Comparison of ENCODE assay signal across 14 cellular contexts in the genomic region with DNA sequence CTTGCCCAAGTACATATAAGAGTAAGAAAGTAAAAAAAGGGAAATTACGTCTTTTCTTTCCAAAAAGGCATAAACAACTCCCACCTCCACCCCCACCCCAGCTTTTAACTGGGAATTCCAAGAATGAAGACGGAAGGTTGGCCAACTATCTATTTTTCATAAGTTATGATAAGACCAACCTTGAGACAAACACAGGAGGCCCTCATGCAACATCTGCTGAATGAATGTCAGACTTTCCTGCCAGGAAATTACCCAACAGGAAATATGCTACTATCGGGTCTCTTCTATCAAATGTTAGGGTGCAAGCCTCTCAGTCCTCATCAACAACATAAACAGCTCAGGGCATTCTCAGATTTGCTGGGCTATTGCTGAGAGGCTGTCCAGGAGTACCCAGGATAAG. TPM values are rescaled to one million over a fixed set of nuclear protein-coding genes. Genes with fewer than 3 reads are reported as not detected.
DNase-seq lines count a peak whose midpoint lies in the region; ATAC-seq, FAIRE-seq and TF ChIP-seq lines count a peak whose summit lies in the region.
"Had no signal": no experiment of that assay in that cellular context is flagged by ENCODE, and none has a peak within 500 bp of the region (broad histone marks: within the 10 kb centered on the region; RNA-seq: fewer than 3 reads in every experiment).

No MANE protein-coding gene starts in this region.

- peak overlapping the region; percentile 79; the same call in 1 of the 3 replicates for H3K4me2 ChIP-seq in A549

- 89% methylated on average over 3 of the region's 3 CpGs for WGBS in A549 (ENCODE audit: missing lambda C conversion rate)
- 79% methylated on average over 3 of the region's 3 CpGs for WGBS in liver

- H3K27ac ChIP-seq in A549 (no peak overlapping the region), liver (ENCODE audit: low read depth in 1 of 2, low read length in 2 of 2) (peak overlapping the region in 1 of 2 donors; percentile 93)

- H3K27me3 ChIP-seq in liver (ENCODE audit: control insufficient read depth in 4 of 4, insufficient read depth in 4 of 4, low read length in 3 of 4) = no peaks in the 10 kb centered on the region
- H3K27me3 ChIP-seq: upper lobe of left lung had no signal

- TF ChIP-seq CTCF in A549 (IDR thresholded peaks at IDR 0.05) = no peak
- TF ChIP-seq CTCF in liver (IDR thresholded peaks at IDR 0.05; ENCODE audit: low read depth, low read length, missing input control) = no peak

- peaks cover 17% of the 10 kb centered on the region for H3K4me1 ChIP-seq in A549
- peaks cover 3 to 22% (median 17%) of the 10 kb centered on the region in 4 donors for H3K4me1 ChIP-seq in liver (ENCODE audit: control insufficient read depth in 4 of 4, insufficient read depth in 4 of 4, low read length in 3 of 4)

- peak overlapping the region; percentile 34 for H3K27ac Mint-ChIP-seq in activated naive CD8-positive, alpha-beta T cell treated with anti-CD3 and anti-CD28 coated beads for 36 hours

- no peak overlapping the region for H3K9ac ChIP-seq in liver (ENCODE audit: low read depth in 1 of 2, low read length in 2 of 2)

- no peak for FAIRE-seq in A549 (lab: Jason Lieb, UNC)
- FAIRE-seq: H1, RCC 7860 had no signal

- ATAC-seq in A549 (no peak), GM19351 (IDR thresholded peaks at IDR 0.05; ENCODE audit: unreplicated experiment) (no peak)

- no peak overlapping the region for H3K4me3 ChIP-seq in A549
- no peak overlapping the region for H3K4me3 ChIP-seq in liver (ENCODE audit: low read depth in 1 of 3, low read length in 3 of 3)

- H3K27me3 Mint-ChIP-seq in activated naive CD8-positive, alpha-beta T cell treated with anti-CD3 and anti-CD28 coated beads for 36 hours = no peaks in the 10 kb centered on the region

- H3K36me3 Mint-ChIP-seq in activated naive CD8-positive, alpha-beta T cell treated with anti-CD3 and anti-CD28 coated beads for 36 hours = peaks cover 3% of the 10 kb centered on the region

- TF ChIP-seq EP300 in A549 (IDR thresholded peaks at IDR 0.05) = no peak

- H3K36me3 ChIP-seq in liver (ENCODE audit: control insufficient read depth in 4 of 4, insufficient read depth in 3 of 4, low read depth in 1 of 4, low read length in 3 of 4) = peaks cover 3 to 29% (median 22%) of the 10 kb centered on the region in 4 donors

- peaks cover 18% of the 10 kb centered on the region for H3K4me1 Mint-ChIP-seq in activated naive CD8-positive, alpha-beta T cell treated with anti-CD3 and anti-CD28 coated beads for 36 hours

- DNase-seq in A549 (ENCODE audit: low read depth in 1 of 2, low spot score in 1 of 2) (no peak), GF-D8 (lab: John Stamatoyannopoulos, UW) (peak; percentile 92), NCI-H748 treated with DMSO at 0.1 percent for 48 hours (lab: John Stamatoyannopoulos, UW) (no peak), HEK293T (ENCODE audit: extremely low spot score) (no peak), DMS53 (lab: John Stamatoyannopoulos, UW) (no peak)
- no peak for DNase-seq in activated naive CD8-positive, alpha-beta T cell treated with anti-CD3 and anti-CD28 coated beads for 36 hours
- DNase-seq: activated effector memory CD4-positive, alpha-beta T cell treated with anti-CD3 and anti-CD28 coated beads, Interleukin-2, amount 50 U/mL, for 16 hours; mammary epithelial cell; NCI-H2171 treated with DMSO at 0.1 percent for 48 hours; upper lobe of left lung had no signal

- no peak for TF ChIP-seq POLR2A in A549 (IDR thresholded peaks at IDR 0.05; ENCODE audit: low read length)

- peaks cover 2% of the 10 kb centered on the region for H3K9me3 Mint-ChIP-seq in activated naive CD8-positive, alpha-beta T cell treated with anti-CD3 and anti-CD28 coated beads for 36 hours

- peak overlapping the region; percentile 14 for H3K4me3 Mint-ChIP-seq in activated naive CD8-positive, alpha-beta T cell treated with anti-CD3 and anti-CD28 coated beads for 36 hours

- H3K9me3 ChIP-seq in A549 (no peaks in the 10 kb centered on the region), liver (ENCODE audit: control insufficient read depth in 4 of 4, low read length in 3 of 4) (no peaks in the 10 kb centered on the region)
- H3K9me3 ChIP-seq: upper lobe of left lung had no signal

- CTCF ChIA-PET in A549 (lab: Yijun Ruan, JAX) = interaction anchor here (2.0 kb wide), 1 partner anchor 9 kb away, joined by 10 read pairs; no protein-coding TSS in a partner anchor
- CTCF ChIA-PET in HEK293T (lab: Yijun Ruan, JAX) = interaction anchor here (0.5 kb wide), 1 partner anchor 21 kb away, joined by 3 read pairs; no protein-coding TSS in a partner anchor

- POLR2A ChIA-PET in A549 (lab: Yijun Ruan, JAX) (no interaction called here), HEK293T (lab: Yijun Ruan, JAX) (no interaction called here)

- TF ChIP-seq RAD21 in A549 (conservative IDR thresholded peaks at IDR 0.05 in 1 of 2, IDR thresholded peaks at IDR 0.05 in 1 of 2) (no peak), liver (IDR thresholded peaks at IDR 0.05) (no peak)

TF ChIP-seq in liver, 16 proteins besides CTCF, POLR2A, EP300 and RAD21:
- TF ChIP-seq NR2F2 (IDR thresholded peaks at IDR 0.05) = peak; percentile 9
- TF ChIP-seq, protein P1, sequence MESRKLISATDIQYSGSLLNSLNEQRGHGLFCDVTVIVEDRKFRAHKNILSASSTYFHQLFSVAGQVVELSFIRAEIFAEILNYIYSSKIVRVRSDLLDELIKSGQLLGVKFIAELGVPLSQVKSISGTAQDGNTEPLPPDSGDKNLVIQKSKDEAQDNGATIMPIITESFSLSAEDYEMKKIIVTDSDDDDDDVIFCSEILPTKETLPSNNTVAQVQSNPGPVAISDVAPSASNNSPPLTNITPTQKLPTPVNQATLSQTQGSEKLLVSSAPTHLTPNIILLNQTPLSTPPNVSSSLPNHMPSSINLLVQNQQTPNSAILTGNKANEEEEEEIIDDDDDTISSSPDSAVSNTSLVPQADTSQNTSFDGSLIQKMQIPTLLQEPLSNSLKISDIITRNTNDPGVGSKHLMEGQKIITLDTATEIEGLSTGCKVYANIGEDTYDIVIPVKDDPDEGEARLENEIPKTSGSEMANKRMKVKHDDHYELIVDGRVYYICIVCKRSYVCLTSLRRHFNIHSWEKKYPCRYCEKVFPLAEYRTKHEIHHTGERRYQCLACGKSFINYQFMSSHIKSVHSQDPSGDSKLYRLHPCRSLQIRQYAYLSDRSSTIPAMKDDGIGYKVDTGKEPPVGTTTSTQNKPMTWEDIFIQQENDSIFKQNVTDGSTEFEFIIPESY (IDR thresholded peaks at IDR 0.05) = no peak

TF ChIP-seq in HEK293T, 16 proteins besides CTCF, POLR2A, EP300 and RAD21:
- TF ChIP-seq CTBP1 (IDR thresholded peaks at IDR 0.05; ENCODE audit: borderline replicate concordance) (no peak), ZNF384 (IDR thresholded peaks at IDR 0.05) (no peak), SP1 (IDR thresholded peaks at IDR 0.05) (no peak), BHLHE40 (IDR thresholded peaks at IDR 0.05; ENCODE audit: borderline replicate concordance) (no peak), TARDBP (IDR thresholded peaks at IDR 0.05) (no peak), SUZ12 (IDR thresholded peaks at IDR 0.05) (no peak), FOXM1 (IDR thresholded peaks at IDR 0.05; ENCODE audit: borderline replicate concordance) (no peak), FOXK2 (IDR thresholded peaks at IDR 0.05) (no peak), ARNT (IDR thresholded peaks at IDR 0.05) (no peak), ELF4 (IDR thresholded peaks at IDR 0.05) (no peak), LEF1 (IDR thresholded peaks at IDR 0.05; ENCODE audit: borderline replicate concordance) (no peak)

RNA-seq across cellular contexts. Expression of a gene that starts 1.9 kb away (rescaled TPM):
- polyA plus RNA-seq in A549 (2011; rRNA removed) (19.9 and 26.1 TPM in 2 replicates), A549 (2017; fragmentation: RNase III; extraction: RNeasy Plus Mini Kit Qiagen cat#74134 plus additional on column Dnase treatment) (18.8 to 22.7 TPM (median 21.0 TPM) in 3 replicates), liver (10 to 100 TPM; 40.0 to 41.4 TPM)
- 14.4 and 18.0 TPM in 2 replicates for polyA plus RNA-seq in A549 (2012; cell fraction: cytosol; rRNA removed)
- 29.1 and 35.3 TPM in 2 replicates for polyA plus RNA-seq in A549 (2012; cell fraction: nucleus; rRNA removed)
- 26.9 and 33.3 TPM in 2 replicates for polyA minus RNA-seq in A549 (2011; rRNA and poly(A)+ RNA removed)
- total RNA-seq in activated naive CD8-positive, alpha-beta T cell treated with anti-CD3 and anti-CD28 coated beads for 36 hours = 10 to 100 TPM; 26.5 to 31.2 TPM
- 10 to 100 TPM; 62.5 to 65.9 TPM for total RNA-seq in liver

RNA-seq across cellular contexts. Expression of a gene that starts 30.0 kb away (rescaled TPM):
- polyA plus RNA-seq in A549 (2011; rRNA removed) = 0.31 and 0.65 TPM in 2 replicates
- 0.21 and 0.30 TPM in 2 replicates for polyA plus RNA-seq in A549 (2012; cell fraction: cytosol; rRNA removed)
- polyA plus RNA-seq in A549 (2012; cell fraction: nucleus; rRNA removed) = 1.1 and 1.3 TPM in 2 replicates
- 0.14 to 0.37 TPM (median 0.15 TPM) in 3 replicates for polyA plus RNA-seq in A549 (2017; fragmentation: RNase III; extraction: RNeasy Plus Mini Kit Qiagen cat#74134 plus additional on column Dnase treatment)
- polyA minus RNA-seq in A549 (2011; rRNA and poly(A)+ RNA removed) = 0.62 and 1.6 TPM in 2 replicates
- total RNA-seq in activated naive CD8-positive, alpha-beta T cell treated with anti-CD3 and anti-CD28 coated beads for 36 hours = under 1 TPM; 0.48 to 0.60 TPM
- total RNA-seq in liver = under 1 TPM in 1 of 2 donors, not detected in 1; 0.50 TPM
- polyA plus RNA-seq in liver = under 1 TPM in 1 of 2 donors, not detected in 1; 0.14 TPM

RNA-seq across cellular contexts. Expression of a gene that starts 30.1 kb away (rescaled TPM):
- polyA plus RNA-seq in A549 (2011; rRNA removed) (3.5 and 3.6 TPM in 2 replicates), A549 (2017; fragmentation: RNase III; extraction: RNeasy Plus Mini Kit Qiagen cat#74134 plus additional on column Dnase treatment) (3.5 to 5.6 TPM (median 4.4 TPM) in 3 replicates), liver (1 to 10 TPM; 1.6 to 1.8 TPM)
- polyA plus RNA-seq in A549 (2012; cell fraction: cytosol; rRNA removed) = 4.2 and 6.8 TPM in 2 replicates
- 53.9 and 58.6 TPM in 2 replicates for polyA plus RNA-seq in A549 (2012; cell fraction: nucleus; rRNA removed)
- polyA minus RNA-seq in A549 (2011; rRNA and poly(A)+ RNA removed) = 2.1 TPM in 2 replicates
- total RNA-seq in activated naive CD8-positive, alpha-beta T cell treated with anti-CD3 and anti-CD28 coated beads for 36 hours = 1 to 10 TPM; 2.8 to 3.6 TPM
- total RNA-seq in liver = 1 to 10 TPM; 2.4 to 3.3 TPM

RNA-seq across cellular contexts. Expression of a gene that starts 56.3 kb away (rescaled TPM):
- polyA plus RNA-seq in A549 (2011; rRNA removed) (73.2 and 89.4 TPM in 2 replicates), A549 (2017; fragmentation: RNase III; extraction: RNeasy Plus Mini Kit Qiagen cat#74134 plus additional on column Dnase treatment) (44.6 to 62.6 TPM (median 57.7 TPM) in 3 replicates), liver (10 to 100 TPM; 16.6 to 29.5 TPM)
- 88.2 and 105 TPM in 2 replicates for polyA plus RNA-seq in A549 (2012; cell fraction: cytosol; rRNA removed)
- 39.5 and 51.9 TPM in 2 replicates for polyA plus RNA-seq in A549 (2012; cell fraction: nucleus; rRNA removed)
- 38.8 and 49.1 TPM in 2 replicates for polyA minus RNA-seq in A549 (2011; rRNA and poly(A)+ RNA removed)
- total RNA-seq in activated naive CD8-positive, alpha-beta T cell treated with anti-CD3 and anti-CD28 coated beads for 36 hours = 10 to 100 TPM; 26.4 to 26.7 TPM
- 10 to 100 TPM; 13.0 to 20.3 TPM for total RNA-seq in liver
